17 cellular contexts compared by ENCODE assay signal in the genomic region with DNA sequence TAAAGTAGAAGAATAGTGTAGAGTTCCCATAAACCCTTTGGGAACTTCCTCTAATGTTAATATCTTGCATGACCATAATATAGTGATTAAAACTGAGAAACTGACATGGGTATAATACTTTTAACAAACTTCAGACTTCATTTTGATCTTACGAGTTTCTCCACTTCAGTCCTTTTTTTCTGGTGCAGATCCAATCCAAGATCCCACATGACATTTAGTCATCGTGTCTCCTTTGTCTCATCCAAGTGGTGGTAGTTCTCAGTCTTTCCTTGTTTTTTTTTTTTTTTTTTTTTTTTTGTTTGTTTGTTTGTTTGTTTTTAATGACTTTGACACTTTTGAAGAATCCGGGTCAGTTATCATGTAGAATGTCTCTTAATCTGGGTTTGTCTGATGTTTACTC.
A peak's percentile ranks its signal among the peaks of the same experiment; 100 is the strongest.
DNase-seq lines count a peak whose midpoint lies in the region; ATAC-seq, FAIRE-seq and TF ChIP-seq lines count a peak whose summit lies in the region.
"Had no signal": no experiment of that assay in that cellular context is flagged by ENCODE, and none has a peak within 500 bp of the region (broad histone marks: within the 10 kb centered on the region; RNA-seq: fewer than 3 reads in every experiment).

No MANE protein-coding gene starts in this region.

- H3K9ac ChIP-seq in kidney (ENCODE audit: low read length in 2 of 2) (no peak overlapping the region), HepG2 (ENCODE audit: insufficient read depth, low read depth, low read length) (no peak overlapping the region)
- H3K9ac ChIP-seq: BLaER1 treated with 17β-estradiol and CSF1 and Interleukin-3, amounts not matched to agents 10 nM and 100 nM had no signal

- no peaks in the 10 kb centered on the region for H3K36me3 ChIP-seq in kidney (ENCODE audit: control insufficient read depth in 1 of 2, insufficient read depth in 2 of 2, low read length in 2 of 2)
- H3K36me3 ChIP-seq in HepG2 (replicated peaks in 1 of 2; ENCODE audit: control insufficient read depth in 1 of 2, insufficient read depth in 2 of 2, low read length in 2 of 2): no peaks in the 10 kb centered on the region
- no peaks in the 10 kb centered on the region for H3K36me3 ChIP-seq in PC-9 (ENCODE audit: low read depth)
- H3K36me3 ChIP-seq: BLaER1 treated with 17β-estradiol and CSF1 and Interleukin-3, amounts not matched to agents 10 nM and 100 nM had no signal

- H3F3A ChIP-seq in PC-9 (ENCODE audit: insufficient read depth, low read depth): no peaks in the 10 kb centered on the region

- H3K27me3 ChIP-seq in HepG2 (ENCODE audit: control insufficient read depth in 1 of 2, insufficient read depth in 2 of 2, low read length in 2 of 2) (peaks cover 0 to 12% of the 10 kb centered on the region in 2 experiments; a peak in 3 of 5 replicates), PC-9 (ENCODE audit: insufficient read depth, low read depth) (peaks cover 72% of the 10 kb centered on the region)
- H3K27me3 ChIP-seq: BLaER1 treated with 17β-estradiol and CSF1 and Interleukin-3, amounts not matched to agents 10 nM and 100 nM had no signal

- peak; percentile 26 for DNase-seq in EH (ENCODE audit: low read depth)
- DNase-seq in kidney: no peak
- DNase-seq in HepG2 (ENCODE audit: low spot score): no peak
- no peak for DNase-seq in GM13977 (ENCODE audit: low spot score)
- DNase-seq in PC-9: no peak
- DNase-seq in NCI-H128 (lab: John Stamatoyannopoulos, UW; ENCODE audit: unreplicated experiment): no peak
- DNase-seq: Calu3; CD4-positive, alpha-beta T cell; DMS 273 treated with DMSO at 0.1 percent for 48 hours; DMS79; EL; KG1 had no signal

- no peak for ATAC-seq in HepG2
- ATAC-seq: A549 had no signal

- WGBS in HepG2 (ENCODE audit: low lambda C conversion rate): 17% methylated on average over 3 of the region's 3 CpGs

- CTCF ChIA-PET in HepG2 (lab: Yijun Ruan, JAX; ENCODE audit: low intra/inter-chr PET ratio, low total read pairs): no interaction called here
- CTCF ChIA-PET in PC-9 (lab: Charles Lee): no interaction called here

- H4K20me1 ChIP-seq in HepG2 (ENCODE audit: insufficient read depth, low read length): no peaks in the 10 kb centered on the region
- H4K20me1 ChIP-seq in PC-9 (ENCODE audit: insufficient read depth): no peaks in the 10 kb centered on the region
- H4K20me1 ChIP-seq: BLaER1 treated with 17β-estradiol and CSF1 and Interleukin-3, amounts not matched to agents 10 nM and 100 nM had no signal

- TF ChIP-seq EP300 in HepG2 (IDR thresholded peaks at IDR 0.05; ENCODE audit: low read depth in 2 of 2, low read length in 2 of 2) (no peak), HepG2 (CRISPR knock-in tag; IDR thresholded peaks at IDR 0.05; ENCODE audit: borderline replicate concordance) (no peak)

- H3K4me2 ChIP-seq in HepG2 (ENCODE audit: low read depth, low read length): no peak overlapping the region
- H3K4me2 ChIP-seq in PC-9: no peak overlapping the region
- H3K4me2 ChIP-seq: A549; BLaER1 treated with 17β-estradiol and CSF1 and Interleukin-3, amounts not matched to agents 10 nM and 100 nM had no signal

- POLR2A ChIA-PET in HepG2 (lab: Yijun Ruan, JAX): no interaction called here
- POLR2A ChIA-PET in PC-9 (lab: Charles Lee; ENCODE audit: unreplicated experiment): no interaction called here

- TF ChIP-seq CTCF in kidney (IDR thresholded peaks at IDR 0.05; ENCODE audit: borderline replicate concordance, extremely low read depth, insufficient read depth) (no peak), HepG2 (CRISPR knock-in tag; IDR thresholded peaks at IDR 0.05) (no peak), GM13977 (IDR thresholded peaks at IDR 0.05; ENCODE audit: extremely low read depth, insufficient read depth, missing control alignments) (no peak), PC-9 (conservative IDR thresholded peaks at IDR 0.05) (no peak)

- FAIRE-seq in endometrium (lab: Jason Lieb, UNC): peak; percentile 45
- peak; percentile 50 for FAIRE-seq in kidney (lab: Jason Lieb, UNC)
- FAIRE-seq in HepG2 (lab: Jason Lieb, UNC): no peak
- FAIRE-seq: A549, G401.6, H54 had no signal

- no peak for TF ChIP-seq POLR2A in HepG2 (IDR thresholded peaks at IDR 0.05; ENCODE audit: insufficient read depth in 1 of 2, low read depth in 2 of 2, low read length in 2 of 2)

- in situ Hi-C loops in HepG2 (cut with HindIII; ENCODE audit: extremely low pct_ligation_motif_present, low pct_unique_long_range_greater_than_20kb): no loop called here
- in situ Hi-C loops in GM13977 (cut with MboI; ENCODE audit: low pct_unique_long_range_greater_than_20kb, low sequenced_read_pairs, unreplicated experiment): no loop called here

- H3K79me2 ChIP-seq in HepG2 (ENCODE audit: insufficient read depth, low read length) (no peaks in the 10 kb centered on the region), PC-9 (ENCODE audit: low read depth) (no peaks in the 10 kb centered on the region)

- H3K4me3 ChIP-seq in kidney (ENCODE audit: low read length in 2 of 2) (no peak overlapping the region), HepG2 (replicated peaks in 1 of 3; ENCODE audit: insufficient read depth in 1 of 3, low read depth in 2 of 3, low read length in 3 of 3) (no peak overlapping the region), PC-9 (no peak overlapping the region)
- H3K4me3 ChIP-seq: A549; BLaER1 treated with 17β-estradiol and CSF1 and Interleukin-3, amounts not matched to agents 10 nM and 100 nM had no signal

- H3K9me3 ChIP-seq in kidney (ENCODE audit: control insufficient read depth in 1 of 2, low read length in 2 of 2) (no peaks in the 10 kb centered on the region), HepG2 (ENCODE audit: low read length) (no peaks in the 10 kb centered on the region), PC-9 (ENCODE audit: insufficient read depth, low read depth) (no peaks in the 10 kb centered on the region; the same call in 1 of the 2 replicates)
- H3K9me3 ChIP-seq: A549; BLaER1 treated with 17β-estradiol and CSF1 and Interleukin-3, amounts not matched to agents 10 nM and 100 nM had no signal

- intact Hi-C loops in kidney (cut with DNase I): no loop called here
- intact Hi-C loops in HepG2 (cut with micrococcal nuclease; ENCODE audit: unreplicated experiment): no loop called here
- intact Hi-C loops in PC-9 (cut with micrococcal nuclease; ENCODE audit: unreplicated experiment): no loop called here

- TF ChIP-seq RAD21 in HepG2 (CRISPR knock-in tag; IDR thresholded peaks at IDR 0.05): no peak

- BruUV-seq in HepG2 (replicated peaks; lab: Mats Ljungman, UMichigan): no TSS peak
- no TSS peak for BruUV-seq in PC-9 (replicated peaks; lab: Mats Ljungman, UMichigan)

- H3K9me2 ChIP-seq in PC-9 (ENCODE audit: insufficient read depth): no peaks in the 10 kb centered on the region

- no peak overlapping the region for H2AFZ ChIP-seq in HepG2 (ENCODE audit: low read length)
- no peak overlapping the region for H2AFZ ChIP-seq in PC-9

- no peaks in the 10 kb centered on the region for H3K4me1 ChIP-seq in kidney (ENCODE audit: control insufficient read depth in 1 of 2, insufficient read depth in 1 of 2, low read depth in 1 of 2, low read length in 2 of 2)
- H3K4me1 ChIP-seq in HepG2 (ENCODE audit: insufficient read depth, low read length): peaks cover 13% of the 10 kb centered on the region
- H3K4me1 ChIP-seq in PC-9 (replicated peaks; ENCODE audit: insufficient read depth): no peaks in the 10 kb centered on the region
- H3K4me1 ChIP-seq: A549 had no signal

- H3K27ac ChIP-seq in kidney (ENCODE audit: low read depth in 2 of 2, low read length in 2 of 2) (no peak overlapping the region), HepG2 (ENCODE audit: extremely low read length, insufficient read depth, low read length) (no peak overlapping the region), PC-9 (no peak overlapping the region)
- H3K27ac ChIP-seq: A549; BLaER1 treated with 17β-estradiol and CSF1 and Interleukin-3, amounts not matched to agents 10 nM and 100 nM had no signal

TF ChIP-seq in HepG2, 621 proteins besides CTCF, POLR2A, EP300 and RAD21 (continues in another document):
- TF ChIP-seq NONO (IDR thresholded peaks at IDR 0.05): no peak
- TF ChIP-seq NONO (CRISPR knock-in tag; conservative IDR thresholded peaks at IDR 0.05): no peak
- TF ChIP-seq ZNF672 (CRISPR knock-in tag; IDR thresholded peaks at IDR 0.05): no peak
- TF ChIP-seq, protein P1, sequence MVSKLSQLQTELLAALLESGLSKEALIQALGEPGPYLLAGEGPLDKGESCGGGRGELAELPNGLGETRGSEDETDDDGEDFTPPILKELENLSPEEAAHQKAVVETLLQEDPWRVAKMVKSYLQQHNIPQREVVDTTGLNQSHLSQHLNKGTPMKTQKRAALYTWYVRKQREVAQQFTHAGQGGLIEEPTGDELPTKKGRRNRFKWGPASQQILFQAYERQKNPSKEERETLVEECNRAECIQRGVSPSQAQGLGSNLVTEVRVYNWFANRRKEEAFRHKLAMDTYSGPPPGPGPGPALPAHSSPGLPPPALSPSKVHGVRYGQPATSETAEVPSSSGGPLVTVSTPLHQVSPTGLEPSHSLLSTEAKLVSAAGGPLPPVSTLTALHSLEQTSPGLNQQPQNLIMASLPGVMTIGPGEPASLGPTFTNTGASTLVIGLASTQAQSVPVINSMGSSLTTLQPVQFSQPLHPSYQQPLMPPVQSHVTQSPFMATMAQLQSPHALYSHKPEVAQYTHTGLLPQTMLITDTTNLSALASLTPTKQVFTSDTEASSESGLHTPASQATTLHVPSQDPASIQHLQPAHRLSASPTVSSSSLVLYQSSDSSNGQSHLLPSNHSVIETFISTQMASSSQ (IDR thresholded peaks at IDR 0.05; ENCODE audit: low read depth): no peak
- TF ChIP-seq, protein P1 (CRISPR knock-in tag; IDR thresholded peaks at IDR 0.05; ENCODE audit: borderline replicate concordance): no peak
- no peak for TF ChIP-seq ZFP36L1 (CRISPR knock-in tag; IDR thresholded peaks at IDR 0.05)
- no peak for TF ChIP-seq ERF (CRISPR knock-in tag; IDR thresholded peaks at IDR 0.05)
- TF ChIP-seq ZNF30 (CRISPR knock-in tag; IDR thresholded peaks at IDR 0.05): no peak
- no peak for TF ChIP-seq ZBTB3 (CRISPR knock-in tag; IDR thresholded peaks at IDR 0.05; ENCODE audit: borderline replicate concordance, low read depth)
- TF ChIP-seq HOXA5 (CRISPR knock-in tag; IDR thresholded peaks at IDR 0.05): no peak
- TF ChIP-seq POLR2AphosphoS2 (IDR thresholded peaks at IDR 0.05; ENCODE audit: low read depth, low read length): no peak
